Comparison of ENCODE assay signal across 13 cellular contexts in genomic region chr11:28346721-28347120, GRCh38.
"Had no signal": no experiment of that assay in that cellular context is flagged by ENCODE, and none has a peak within 500 bp of the region (broad histone marks: within the 10 kb centered on the region; RNA-seq: fewer than 3 reads in every experiment).

No MANE protein-coding gene starts in this region.

- ATAC-seq: activated CD4-positive, CD25-positive, alpha-beta regulatory T cell treated with anti-CD3 and anti-CD28 coated beads, Interleukin-2, amount 50 U/mL, for 24 hours; activated T-helper 17 cell treated with anti-CD3 and anti-CD28 coated beads, Interleukin-2, amount 50 U/mL, for 72 hours; left ventricle myocardium superior; stimulated activated memory B cell treated with anti-CD40 and anti-IgM and Interleukin-4, amounts not matched to agents 10 μg/mL and 1 μg/mL and 100 μg/mL, for 72 hours had no signal

- DNase-seq: activated CD4-positive, alpha-beta T cell treated with anti-CD3 and anti-CD28 coated beads, Interleukin-2, amount 50 U/mL, for 4 hours; activated naive CD4-positive, alpha-beta T cell treated with Interleukin-2 at 50 U/mL for 16 hours; activated T-cell treated with anti-CD3 and anti-CD28 coated beads for 4 hours; aorta; islet precursor cell; left ventricle myocardium superior; mesenchymal stem cell; nucleus accumbens; stimulated activated CD4-positive, alpha-beta T cell treated with anti-CD3 and anti-CD28 coated beads, Interleukin-2, amount 100 ng/mL, for 48 hours; T-helper 9 cell had no signal
